Comparison of ENCODE assay signal across 24 cellular contexts in genomic region chr16:62732101-62732500, GRCh38.
DNase-seq lines count a peak whose midpoint lies in the region; ATAC-seq, FAIRE-seq and TF ChIP-seq lines count a peak whose summit lies in the region.
"Had no signal": no experiment of that assay in that cellular context is flagged by ENCODE, and none has a peak within 500 bp of the region (broad histone marks: within the 10 kb centered on the region; RNA-seq: fewer than 3 reads in every experiment).

No MANE protein-coding gene starts in this region.

- H2BK12ac ChIP-seq in neuronal stem cell (ENCODE audit: low read length): no peak overlapping the region

- no peak for TF ChIP-seq POLR2A in right lobe of liver (IDR thresholded peaks at IDR 0.05)
- TF ChIP-seq POLR2A in HepG2 (IDR thresholded peaks at IDR 0.05; ENCODE audit: insufficient read depth in 1 of 2, low read depth in 2 of 2, low read length in 2 of 2): no peak

- no peak for TF ChIP-seq RAD21 in HepG2 (CRISPR knock-in tag; IDR thresholded peaks at IDR 0.05)

- H3K14ac ChIP-seq in neuronal stem cell (ENCODE audit: low read length): no peak overlapping the region

- no peak overlapping the region for H3K4me3 ChIP-seq in right lobe of liver
- H3K4me3 ChIP-seq in HepG2 (replicated peaks in 1 of 3; ENCODE audit: insufficient read depth in 1 of 3, low read depth in 2 of 3, low read length in 3 of 3): no peak overlapping the region
- no peak overlapping the region for H3K4me3 ChIP-seq in neuronal stem cell (ENCODE audit: low read length in 2 of 2)
- no peak overlapping the region for H3K4me3 ChIP-seq in coronary artery
- H3K4me3 ChIP-seq: A549; BLaER1 treated with 17β-estradiol and CSF1 and Interleukin-3, amounts not matched to agents 10 nM and 100 nM; GM12878; HAP-1 had no signal

- no peak for FAIRE-seq in HepG2 (lab: Jason Lieb, UNC)
- FAIRE-seq: A549, D721Med, GM12878, H54 had no signal

- no peak overlapping the region for H3K18ac ChIP-seq in neuronal stem cell (ENCODE audit: low read length)

- no peaks in the 10 kb centered on the region for H3K27me3 ChIP-seq in right lobe of liver
- H3K27me3 ChIP-seq in HepG2 (ENCODE audit: control insufficient read depth in 1 of 2, insufficient read depth in 2 of 2, low read length in 2 of 2): no peaks in the 10 kb centered on the region
- no peaks in the 10 kb centered on the region for H3K27me3 ChIP-seq in neuronal stem cell (ENCODE audit: control insufficient read depth in 3 of 3, insufficient read depth in 3 of 3, low read depth in 1 of 3, low read length in 3 of 3)
- H3K27me3 ChIP-seq: BE2C; BLaER1 treated with 17β-estradiol and CSF1 and Interleukin-3, amounts not matched to agents 10 nM and 100 nM had no signal

- no peak overlapping the region for H4K8ac ChIP-seq in neuronal stem cell (ENCODE audit: low read depth, low read length)

- no peaks in the 10 kb centered on the region for H4K20me1 ChIP-seq in HepG2 (ENCODE audit: insufficient read depth, low read length)
- H4K20me1 ChIP-seq: BLaER1 treated with 17β-estradiol and CSF1 and Interleukin-3, amounts not matched to agents 10 nM and 100 nM had no signal

- no peak overlapping the region for H3K23ac ChIP-seq in neuronal stem cell (ENCODE audit: low read depth, low read length, poor library complexity)

- H3K9ac ChIP-seq in HepG2 (ENCODE audit: insufficient read depth, low read depth, low read length) (no peak overlapping the region), neuronal stem cell (ENCODE audit: low read depth, low read length, poor library complexity) (no peak overlapping the region)
- H3K9ac ChIP-seq: BLaER1 treated with 17β-estradiol and CSF1 and Interleukin-3, amounts not matched to agents 10 nM and 100 nM had no signal

- TF ChIP-seq EP300 in HepG2 (IDR thresholded peaks at IDR 0.05; ENCODE audit: low read depth in 2 of 2, low read length in 2 of 2): no peak
- TF ChIP-seq EP300 in HepG2 (CRISPR knock-in tag; IDR thresholded peaks at IDR 0.05; ENCODE audit: borderline replicate concordance): no peak

- no TSS peak for BruUV-seq in HepG2 (replicated peaks; lab: Mats Ljungman, UMichigan)

- DNase-seq in right lobe of liver: no peak
- DNase-seq in HepG2 (ENCODE audit: low spot score): no peak
- DNase-seq in left kidney (ENCODE audit: low read depth, low spot score): peak; percentile 5
- no peak for DNase-seq in neuronal stem cell (ENCODE audit: low spot score)
- DNase-seq in DMS114 treated with DMSO at 0.1 percent for 48 hours (lab: John Stamatoyannopoulos, UW; ENCODE audit: unreplicated experiment): no peak
- DNase-seq in coronary artery (ENCODE audit: low spot score): no peak
- DNase-seq: 8988T; ACHN; AML-193; BE2C; CD4-positive, alpha-beta T cell; CD8-positive, alpha-beta memory T cell; DMS 273 treated with DMSO at 0.1 percent for 48 hours; DMS79; EL; GDM1; GOT3; HFFc6 had no signal

- no peaks in the 10 kb centered on the region for H3K36me3 ChIP-seq in right lobe of liver
- no peaks in the 10 kb centered on the region for H3K36me3 ChIP-seq in HepG2 (replicated peaks in 1 of 2; ENCODE audit: control insufficient read depth in 1 of 2, insufficient read depth in 2 of 2, low read length in 2 of 2)
- no peaks in the 10 kb centered on the region for H3K36me3 ChIP-seq in neuronal stem cell (replicated peaks in 1 of 2; ENCODE audit: control insufficient read depth in 2 of 2, insufficient read depth in 2 of 2, low read length in 2 of 2)
- H3K36me3 ChIP-seq: BE2C; BLaER1 treated with 17β-estradiol and CSF1 and Interleukin-3, amounts not matched to agents 10 nM and 100 nM; HAP-1 had no signal

- H3K4me1 ChIP-seq in right lobe of liver (no peaks in the 10 kb centered on the region), HepG2 (ENCODE audit: insufficient read depth, low read length) (no peaks in the 10 kb centered on the region), neuronal stem cell (ENCODE audit: control insufficient read depth in 2 of 2, insufficient read depth in 1 of 2, low read depth in 1 of 2, low read length in 2 of 2) (peaks cover 0 to 5% of the 10 kb centered on the region in 2 donors)
- H3K4me1 ChIP-seq: A549, BE2C, HAP-1 had no signal

- TF ChIP-seq CTCF in right lobe of liver (IDR thresholded peaks at IDR 0.05) (no peak), HepG2 (CRISPR knock-in tag; IDR thresholded peaks at IDR 0.05) (no peak), coronary artery (IDR thresholded peaks at IDR 0.05) (no peak)

- no peak overlapping the region for H2AK5ac ChIP-seq in neuronal stem cell (ENCODE audit: low read depth, low read length)

- H3K27ac ChIP-seq in right lobe of liver: no peak overlapping the region
- no peak overlapping the region for H3K27ac ChIP-seq in HepG2 (ENCODE audit: extremely low read length, insufficient read depth, low read length)
- no peak overlapping the region for H3K27ac ChIP-seq in neuronal stem cell (replicated peaks; ENCODE audit: low read length)
- no peak overlapping the region for H3K27ac ChIP-seq in coronary artery
- H3K27ac ChIP-seq: A549 had no signal

- no peak overlapping the region for H2BK15ac ChIP-seq in neuronal stem cell (ENCODE audit: low read length)

- no peaks in the 10 kb centered on the region for H3K79me1 ChIP-seq in neuronal stem cell (ENCODE audit: low read depth, low read length)

- CTCF ChIA-PET in HepG2 (lab: Yijun Ruan, JAX; ENCODE audit: low intra/inter-chr PET ratio, low total read pairs): no interaction called here

- H3K4ac ChIP-seq in neuronal stem cell (ENCODE audit: low read length): no peak overlapping the region

- no peak overlapping the region for H2BK120ac ChIP-seq in neuronal stem cell (ENCODE audit: low read depth, low read length)

- in situ Hi-C loops in HepG2 (cut with HindIII; ENCODE audit: extremely low pct_ligation_motif_present, low pct_unique_long_range_greater_than_20kb): no loop called here

- ATAC-seq in right lobe of liver (peak; percentile 44 to 74 (median 64)), HepG2 (no peak)
- ATAC-seq: A549, GM12878 had no signal

- H3K79me2 ChIP-seq in HepG2 (ENCODE audit: insufficient read depth, low read length): no peaks in the 10 kb centered on the region

- POLR2A ChIA-PET in HepG2 (lab: Yijun Ruan, JAX): no interaction called here

- H3K4me2 ChIP-seq in HepG2 (ENCODE audit: low read depth, low read length) (no peak overlapping the region), neuronal stem cell (ENCODE audit: insufficient read depth, low read length, poor library complexity, severe bottlenecking) (no peak overlapping the region)
- H3K4me2 ChIP-seq: A549 had no signal

- no peak overlapping the region for H2BK5ac ChIP-seq in neuronal stem cell (ENCODE audit: low read length)

- H4K91ac ChIP-seq in neuronal stem cell (ENCODE audit: low read depth, low read length, poor library complexity): no peak overlapping the region

- H3K9me3 ChIP-seq in right lobe of liver: no peaks in the 10 kb centered on the region
- H3K9me3 ChIP-seq in HepG2 (ENCODE audit: low read length): peaks cover 89% of the 10 kb centered on the region
- no peaks in the 10 kb centered on the region for H3K9me3 ChIP-seq in neuronal stem cell (replicated peaks in 1 of 2; ENCODE audit: control insufficient read depth in 2 of 2, insufficient read depth in 1 of 2, low read depth in 1 of 2, low read length in 2 of 2)
- H3K9me3 ChIP-seq: A549; BE2C; BLaER1 treated with 17β-estradiol and CSF1 and Interleukin-3, amounts not matched to agents 10 nM and 100 nM; HAP-1 had no signal

- no peak overlapping the region for H2AFZ ChIP-seq in HepG2 (ENCODE audit: low read length)
- H2AFZ ChIP-seq in neuronal stem cell (ENCODE audit: low read length): peak overlapping the region; percentile 39

- intact Hi-C loops in right lobe of liver (cut with DNase I): no loop called here
- intact Hi-C loops in HepG2 (cut with micrococcal nuclease; ENCODE audit: unreplicated experiment): no loop called here

TF ChIP-seq in HepG2, 621 proteins besides CTCF, POLR2A, EP300 and RAD21 (continues in another document):
- TF ChIP-seq ZNF687 (CRISPR knock-in tag; IDR thresholded peaks at IDR 0.05) (no peak), GMEB1 (CRISPR knock-in tag; IDR thresholded peaks at IDR 0.05; ENCODE audit: borderline replicate concordance) (no peak), ISX (CRISPR knock-in tag; conservative IDR thresholded peaks at IDR 0.05) (no peak)
